In genomic region chr17:9241371-9241712, GRCh38 we compare ENCODE assay signal across 8 cellular contexts.
DNase-seq lines count a peak whose midpoint lies in the region; ATAC-seq and TF ChIP-seq lines count a peak whose summit lies in the region.

No MANE protein-coding gene starts in this region.

- no peak overlapping the region for H3K56ac ChIP-seq in mesendoderm (ENCODE audit: low read length)

- H3K23ac ChIP-seq in mesendoderm (ENCODE audit: low read length): no peak overlapping the region

- H3K9me3 ChIP-seq in Peyer's patch (no peaks in the 10 kb centered on the region), duodenal mucosa (ENCODE audit: control insufficient read depth in 1 of 2, low read length in 2 of 2) (no peaks in the 10 kb centered on the region), suprapubic skin (no peaks in the 10 kb centered on the region)

- no peaks in the 10 kb centered on the region for H3K79me1 ChIP-seq in mesendoderm (ENCODE audit: low read length)

- H3K18ac ChIP-seq in mesendoderm (ENCODE audit: low read length): no peak overlapping the region

- TF ChIP-seq CTCF in Peyer's patch (IDR thresholded peaks at IDR 0.05) (no peak), suprapubic skin (IDR thresholded peaks at IDR 0.05) (no peak)

- no peak for DNase-seq in Peyer's patch
- no peak for DNase-seq in mesendoderm
- peak in 1 of 2 donors; percentile 77 for DNase-seq in suprapubic skin (ENCODE audit: low spot score in 2 of 2)
- no peak for DNase-seq in iPS-NIHi7 (ENCODE audit: extremely low spot score)

- H3K36me3 ChIP-seq in Peyer's patch: no peaks in the 10 kb centered on the region
- no peaks in the 10 kb centered on the region for H3K36me3 ChIP-seq in duodenal mucosa (ENCODE audit: control insufficient read depth in 1 of 2, insufficient read depth in 2 of 2, low read length in 2 of 2)
- H3K36me3 ChIP-seq in mesendoderm (ENCODE audit: control insufficient read depth, insufficient read depth, low read length): no peaks in the 10 kb centered on the region
- no peaks in the 10 kb centered on the region for H3K36me3 ChIP-seq in suprapubic skin

- H3K27ac ChIP-seq in Peyer's patch: peak overlapping the region; percentile 80 to 95 (median 88)
- peak overlapping the region; percentile 86 for H3K27ac ChIP-seq in duodenal mucosa (ENCODE audit: low read depth, low read length)
- H3K27ac ChIP-seq in mesendoderm (ENCODE audit: low read depth, low read length): no peak overlapping the region
- H3K27ac ChIP-seq in suprapubic skin: peak overlapping the region; percentile 94

- H2BK120ac ChIP-seq in mesendoderm (ENCODE audit: low read depth, low read length): no peak overlapping the region

- peak overlapping the region in 1 of 2 donors; percentile 79 for H3K9ac ChIP-seq in duodenal mucosa (ENCODE audit: low read depth in 1 of 2, low read length in 2 of 2)
- H3K9ac ChIP-seq in mesendoderm (ENCODE audit: low read length): peak overlapping the region; percentile 12

- H3K4ac ChIP-seq in mesendoderm (ENCODE audit: low read depth, low read length): no peak overlapping the region

- H3K27me3 ChIP-seq in Peyer's patch (no peaks in the 10 kb centered on the region), duodenal mucosa (ENCODE audit: control insufficient read depth in 1 of 2, insufficient read depth in 2 of 2, low read length in 2 of 2) (no peaks in the 10 kb centered on the region), mesendoderm (ENCODE audit: insufficient read depth, low read length, poor library complexity) (no peaks in the 10 kb centered on the region), suprapubic skin (no peaks in the 10 kb centered on the region)

- no peak overlapping the region for H2BK15ac ChIP-seq in mesendoderm (replicated peaks; ENCODE audit: low read depth)

- H3K4me3 ChIP-seq in Peyer's patch (no peak overlapping the region), duodenal mucosa (ENCODE audit: low read depth in 1 of 2, low read length in 2 of 2) (no peak overlapping the region), mesendoderm (ENCODE audit: low read length) (no peak overlapping the region), suprapubic skin (no peak overlapping the region)

- H3K4me1 ChIP-seq in Peyer's patch (peaks cover 4 to 51% (median 19%) of the 10 kb centered on the region in 4 donors), duodenal mucosa (ENCODE audit: control insufficient read depth in 1 of 2, insufficient read depth in 2 of 2, low read length in 2 of 2) (peaks cover 19 to 39% of the 10 kb centered on the region in 2 donors), mesendoderm (ENCODE audit: control insufficient read depth, low read depth, low read length) (peaks cover 6% of the 10 kb centered on the region), suprapubic skin (peaks cover 48% of the 10 kb centered on the region)

- no peak overlapping the region for H2BK5ac ChIP-seq in mesendoderm (ENCODE audit: low read length)

- H3K4me2 ChIP-seq in mesendoderm (ENCODE audit: low read length): no peak overlapping the region

- ATAC-seq in GM21367 (IDR thresholded peaks at IDR 0.05; ENCODE audit: unreplicated experiment) (no peak), GM21360 (IDR thresholded peaks at IDR 0.05; ENCODE audit: unreplicated experiment) (no peak), GM21786 (IDR thresholded peaks at IDR 0.05; ENCODE audit: unreplicated experiment) (no peak)

- no peak for TF ChIP-seq EP300 in suprapubic skin (IDR thresholded peaks at IDR 0.05)

- no peak overlapping the region for H4K8ac ChIP-seq in mesendoderm (ENCODE audit: low read depth, low read length)

- H2AK5ac ChIP-seq in mesendoderm (ENCODE audit: low read length): no peak overlapping the region

- H3K79me2 ChIP-seq in mesendoderm (ENCODE audit: control insufficient read depth, insufficient read depth, low read length): no peaks in the 10 kb centered on the region

- no CpG with 5 or more reads among the region's 10 CpGs for WGBS in mesendoderm (ENCODE audit: extremely low coverage, insufficient coverage, low lambda C conversion rate)
- WGBS in suprapubic skin: 40% methylated on average over 10 of the region's 10 CpGs

- TF ChIP-seq POLR2A in Peyer's patch (IDR thresholded peaks at IDR 0.05) (no peak), suprapubic skin (IDR thresholded peaks at IDR 0.05) (no peak)

- H4K5ac ChIP-seq in mesendoderm (ENCODE audit: low read length): no peak overlapping the region
